Comparison of ENCODE assay signal across 26 cellular contexts in the genomic region with DNA sequence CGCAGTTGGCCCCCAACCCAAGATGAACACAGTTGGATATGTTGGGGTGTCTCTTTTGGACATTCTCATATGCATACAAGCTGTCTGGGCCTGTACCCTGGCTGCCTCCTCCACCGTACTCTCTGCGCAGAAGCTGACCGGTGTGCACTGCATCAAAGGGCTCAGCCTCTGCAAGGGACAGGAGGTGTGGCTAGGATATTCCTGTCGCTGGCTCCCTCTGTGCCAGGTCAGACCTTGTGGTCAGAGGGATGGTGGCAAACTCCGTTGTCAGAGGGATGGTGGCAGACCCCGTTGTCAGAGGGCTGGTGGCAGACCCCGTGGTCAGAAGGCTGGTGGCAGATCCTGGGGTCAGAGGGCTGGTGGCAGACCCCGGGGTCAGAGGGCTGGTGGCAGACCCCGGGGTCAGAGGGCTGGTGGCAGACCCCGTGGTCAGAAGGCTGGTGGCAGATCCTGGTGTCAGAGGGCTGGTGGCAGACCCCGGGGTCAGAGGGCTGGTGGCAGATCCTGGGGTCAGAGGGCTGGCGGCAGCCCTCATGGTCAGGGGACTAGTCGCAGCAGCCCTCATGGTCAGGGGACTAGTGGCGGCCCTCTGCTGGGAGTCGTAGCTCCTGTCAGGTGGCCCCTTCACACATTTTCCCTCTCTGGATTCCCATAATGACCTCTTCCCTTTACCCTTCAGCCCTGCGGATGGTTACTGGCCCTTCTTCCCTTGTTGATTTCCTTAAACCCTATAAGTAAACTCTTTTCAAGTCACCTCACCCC.
"Had no signal": no experiment of that assay in that cellular context is flagged by ENCODE, and none has a peak within 500 bp of the region (broad histone marks: within the 10 kb centered on the region; RNA-seq: fewer than 3 reads in every experiment).

No MANE protein-coding gene starts in this region.

- H3K9me3 ChIP-seq: gastroesophageal sphincter, left ventricle myocardium inferior, neutrophil, right atrium auricular region, sigmoid colon, spleen, suprapubic skin, transverse colon, upper lobe of right lung, uterus had no signal

- ATAC-seq: esophagus mucosa; gastroesophageal sphincter; left colon; natural killer cell; stimulated activated naive B cell treated with anti-CD40 and anti-IgM and Interleukin-4, amounts not matched to agents 10 μg/mL and 1 μg/mL and 100 μg/mL, for 72 hours; upper lobe of right lung had no signal

- H3K27ac ChIP-seq: epithelial cell of prostate, gastroesophageal sphincter, left ventricle myocardium inferior, neutrophil, parathyroid adenoma, right atrium auricular region, sigmoid colon, skin epidermis, spleen, suprapubic skin, transverse colon, upper lobe of right lung, uterus had no signal

- H2AFZ ChIP-seq: parathyroid adenoma had no signal

- H3K27me3 ChIP-seq: right atrium auricular region, suprapubic skin, upper lobe of right lung, uterus had no signal

- H3K9ac ChIP-seq: parathyroid adenoma had no signal

- FAIRE-seq: colon had no signal

- DNase-seq: cerebellar nuclear complex; effector CD8-positive, alpha-beta T cell; hypothalamus; immature natural killer cell; islet precursor cell; kidney glomerular epithelial cell; left colon; left ventricle myocardium inferior; natural killer cell; sigmoid colon; spleen; stimulated activated CD4-positive, alpha-beta T cell treated with anti-CD3 and anti-CD28 coated beads, Interleukin-4, amount 100 ng/mL, for 4 hours; stimulated activated naive B cell treated with anti-CD40 and anti-IgM and Interleukin-4, amounts not matched to agents 10 μg/mL and 1 μg/mL and 100 μg/mL, for 72 hours; transverse colon; upper lobe of right lung; uterus had no signal

- H3K4me3 ChIP-seq: gastroesophageal sphincter, left ventricle myocardium inferior, lung, right atrium auricular region, sigmoid colon, skin epidermis, spleen, suprapubic skin, transverse colon, upper lobe of right lung, uterus had no signal

- H3K4me1 ChIP-seq: uterus had no signal

- H3K79me2 ChIP-seq: parathyroid adenoma had no signal

- H3K36me3 ChIP-seq: gastroesophageal sphincter, left ventricle myocardium inferior, neutrophil, right atrium auricular region, sigmoid colon, spleen, suprapubic skin, transverse colon, upper lobe of right lung, uterus had no signal
